ENCODE assay signal across 8 cellular contexts in the genomic region with DNA sequence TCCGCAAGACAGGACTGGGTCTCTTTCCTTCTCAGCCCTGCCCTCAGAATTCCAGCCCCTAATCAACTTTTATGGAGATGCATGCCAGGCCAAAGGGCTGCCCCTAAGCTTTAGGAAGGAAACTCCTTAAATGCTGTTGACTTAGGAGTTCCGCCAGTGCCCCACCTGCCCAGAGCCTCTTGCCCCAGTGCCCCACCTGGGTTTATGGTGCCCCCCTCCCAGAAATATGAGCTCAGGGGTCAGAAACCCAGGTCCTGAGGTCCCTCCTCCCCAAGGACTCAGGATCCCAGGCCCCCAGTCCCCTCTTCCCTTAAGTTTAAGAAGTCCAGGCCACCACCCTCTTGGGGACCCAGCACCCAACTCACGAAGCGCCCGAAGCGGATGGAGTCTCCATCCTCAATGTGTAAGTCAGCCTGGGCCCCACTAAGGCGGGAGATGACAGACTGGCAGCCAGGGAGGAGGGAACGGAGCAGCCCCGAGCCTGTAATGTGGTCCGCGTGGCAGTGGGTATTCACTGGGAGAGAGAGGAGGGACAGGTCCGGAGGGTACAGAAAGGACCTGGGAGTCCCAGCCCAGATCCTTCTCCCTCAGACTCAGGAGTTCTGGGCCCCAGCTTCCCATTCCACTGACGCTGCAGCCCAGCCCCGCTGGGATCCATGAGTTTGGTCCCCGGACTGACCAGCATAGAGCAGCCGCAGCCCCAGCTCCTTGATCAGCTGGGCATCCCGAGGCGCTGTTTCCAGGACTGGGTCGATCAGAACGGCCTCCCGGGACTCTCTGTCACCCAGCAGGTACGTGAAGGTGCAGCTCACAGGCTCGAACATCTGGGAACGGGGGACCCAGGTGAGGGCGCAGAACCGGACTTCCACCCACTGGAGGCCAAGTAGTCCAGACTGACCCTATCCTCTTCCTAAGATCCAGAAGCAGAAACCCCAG. TPM values are rescaled to one million over a fixed set of nuclear protein-coding genes. Genes with fewer than 3 reads are reported as not detected.
A peak's percentile ranks its signal among the peaks of the same experiment; 100 is the strongest.
DNase-seq lines count a peak whose midpoint lies in the region; ATAC-seq and TF ChIP-seq lines count a peak whose summit lies in the region.

No MANE protein-coding gene starts in this region.

- H3K9ac ChIP-seq in SK-N-SH, result peak overlapping the region; percentile 86
- H3K9ac ChIP-seq in muscle layer of colon (ENCODE audit: low read length), result peak overlapping the region; percentile 56

- H3K79me2 ChIP-seq in SK-N-SH (ENCODE audit: insufficient read depth), result peaks cover 28% of the 10 kb centered on the region

- peak overlapping the region; percentile 98; the same call in 1 of the 2 replicates for H2AFZ ChIP-seq in SK-N-SH (ENCODE audit: low read depth)

- H3K9me2 ChIP-seq in SK-N-SH, result no peaks in the 10 kb centered on the region

- DNase-seq in SK-N-SH (peak; percentile 54), type B pancreatic cell (ENCODE audit: extremely low spot score, unreplicated experiment) (no peak), midbrain (lab: John Stamatoyannopoulos, UW) (no peak)
- no peak for DNase-seq in effector memory CD4-positive, alpha-beta T cell
- DNase-seq in NK-92 treated with Interleukin-12 subunit alpha and Interleukin-12 subunit beta, amount 100 ng/mL, for 24 hours (lab: John Stamatoyannopoulos, UW), result no peak

- H3K4me1 ChIP-seq in SK-N-SH (ENCODE audit: control insufficient read depth in 1 of 2, insufficient read depth in 2 of 2, low read depth in 1 of 2, low read length in 1 of 2), result peaks cover 6 to 14% of the 10 kb centered on the region in 2 experiments; a peak in 1 of 4 replicates
- H3K4me1 ChIP-seq in effector memory CD4-positive, alpha-beta T cell (ENCODE audit: control insufficient read depth, insufficient read depth, low read length, poor library complexity, severe bottlenecking), result peaks cover 20% of the 10 kb centered on the region
- H3K4me1 ChIP-seq in muscle layer of colon (ENCODE audit: insufficient read depth, low read length), result peaks cover 19% of the 10 kb centered on the region

- peaks cover 4% of the 10 kb centered on the region for H3K36me3 Mint-ChIP-seq in type B pancreatic cell

- peak; percentile 12 for ATAC-seq in GM19372 (IDR thresholded peaks at IDR 0.05; ENCODE audit: low read depth, unreplicated experiment)
- ATAC-seq in GM19452 (IDR thresholded peaks at IDR 0.05; ENCODE audit: unreplicated experiment), result no peak

- H3K4me3 ChIP-seq in SK-N-SH (ENCODE audit: low read depth in 2 of 2, low read length in 1 of 2), result peak overlapping the region; percentile 74 to 97
- peak overlapping the region; percentile 89 for H3K4me3 ChIP-seq in effector memory CD4-positive, alpha-beta T cell (ENCODE audit: insufficient read depth, low read depth, low read length, poor library complexity, severe bottlenecking)
- H3K4me3 ChIP-seq in muscle layer of colon (ENCODE audit: low read depth in 1 of 2, low read length in 2 of 2), result peak overlapping the region; percentile 79 to 84

- WGBS in SK-N-SH (ENCODE audit: low lambda C conversion rate), result 46% methylated on average over 18 of the region's 26 CpGs

- H3K9me3 Mint-ChIP-seq in type B pancreatic cell, result no peaks in the 10 kb centered on the region

- TF ChIP-seq CTCF in SK-N-SH (IDR thresholded peaks at IDR 0.05) (no peak), type B pancreatic cell (conservative IDR thresholded peaks at IDR 0.05) (no peak)

- peaks cover 4% of the 10 kb centered on the region for H3F3A ChIP-seq in SK-N-SH (replicated peaks; ENCODE audit: insufficient read depth)

- peak overlapping the region; percentile 90 for H3K27ac Mint-ChIP-seq in type B pancreatic cell

- H3K36me3 ChIP-seq in SK-N-SH (replicated peaks in 1 of 2; ENCODE audit: control insufficient read depth in 1 of 2, insufficient read depth in 2 of 2, low read length in 1 of 2) (no peaks in the 10 kb centered on the region), muscle layer of colon (ENCODE audit: insufficient read depth, low read length) (no peaks in the 10 kb centered on the region)
- no peaks in the 10 kb centered on the region for H3K36me3 ChIP-seq in effector memory CD4-positive, alpha-beta T cell (ENCODE audit: control insufficient read depth, insufficient read depth, low read length)

- no peaks in the 10 kb centered on the region for H4K20me1 ChIP-seq in SK-N-SH (ENCODE audit: insufficient read depth)

- no peaks in the 10 kb centered on the region for H3K27me3 Mint-ChIP-seq in type B pancreatic cell

- no peaks in the 10 kb centered on the region for H3K27me3 ChIP-seq in SK-N-SH (ENCODE audit: insufficient read depth)
- no peaks in the 10 kb centered on the region for H3K27me3 ChIP-seq in effector memory CD4-positive, alpha-beta T cell (replicated peaks; ENCODE audit: control insufficient read depth, insufficient read depth, low read length, poor library complexity, severe bottlenecking)
- no peaks in the 10 kb centered on the region for H3K27me3 ChIP-seq in muscle layer of colon (ENCODE audit: control insufficient read depth in 1 of 2, insufficient read depth in 2 of 2, low read length in 2 of 2)

- CTCF ChIA-PET in SK-N-SH (lab: Yijun Ruan, JAX), result interaction anchor here (0.8 to 24.7 kb wide), 4 partner anchors 29 to 159 kb away, joined by 3 to 632 read pairs (median 6); no protein-coding TSS in a partner anchor

- H3K9me3 ChIP-seq in SK-N-SH (no peaks in the 10 kb centered on the region), muscle layer of colon (ENCODE audit: low read length) (no peaks in the 10 kb centered on the region)
- no peaks in the 10 kb centered on the region for H3K9me3 ChIP-seq in effector memory CD4-positive, alpha-beta T cell (ENCODE audit: control insufficient read depth, low read length)

- POLR2A ChIA-PET in SK-N-SH (lab: Yijun Ruan, JAX), result no interaction called here

- H3K27ac ChIP-seq in SK-N-SH (ENCODE audit: low read depth in 2 of 2, low read length in 1 of 2) (no peak overlapping the region), muscle layer of colon (ENCODE audit: low read depth, low read length) (peak overlapping the region; percentile 91)
- peak overlapping the region; percentile 63 for H3K27ac ChIP-seq in effector memory CD4-positive, alpha-beta T cell (ENCODE audit: insufficient read depth, low read length, poor library complexity, severe bottlenecking)

- TF ChIP-seq RAD21 in SK-N-SH (IDR thresholded peaks at IDR 0.05; ENCODE audit: low read length), result no peak

- peak overlapping the region; percentile 95 for H3K4me2 ChIP-seq in SK-N-SH

- peak overlapping the region; percentile 89 for H3K4me3 Mint-ChIP-seq in type B pancreatic cell

- TF ChIP-seq EP300 in SK-N-SH (IDR thresholded peaks at IDR 0.05; ENCODE audit: borderline replicate concordance in 1 of 2, low read depth in 1 of 2, low read length in 1 of 2), result no peak

- H3K4me1 Mint-ChIP-seq in type B pancreatic cell (ENCODE audit: unreplicated experiment), result peaks cover 5% of the 10 kb centered on the region

TF ChIP-seq in SK-N-SH, 30 proteins besides CTCF, POLR2A, EP300 and RAD21 (continues in another document):
- TF ChIP-seq, protein P1, sequence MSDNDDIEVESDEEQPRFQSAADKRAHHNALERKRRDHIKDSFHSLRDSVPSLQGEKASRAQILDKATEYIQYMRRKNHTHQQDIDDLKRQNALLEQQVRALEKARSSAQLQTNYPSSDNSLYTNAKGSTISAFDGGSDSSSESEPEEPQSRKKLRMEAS (IDR thresholded peaks at IDR 0.05; ENCODE audit: low read depth), result no peak
- TF ChIP-seq POLR2AphosphoS5 (IDR thresholded peaks at IDR 0.05; ENCODE audit: low read depth, low read length) (no peak), RCOR1 (IDR thresholded peaks at IDR 0.05; ENCODE audit: low read length) (no peak), GATA2 (CRISPR knock-in tag; IDR thresholded peaks at IDR 0.05) (no peak), GABPA (IDR thresholded peaks at IDR 0.05; ENCODE audit: low read depth) (no peak), NRF1 (IDR thresholded peaks at IDR 0.05; ENCODE audit: low read depth, low read length) (no peak)

RNA-seq across cellular contexts. Expression of gene ETHE1, which starts 0.9 kb away (rescaled TPM):
- polyA plus RNA-seq in SK-N-SH (2012; rRNA removed), result 74.9 and 86.2 TPM in 2 replicates
- 44.9 and 58.7 TPM in 2 replicates for polyA plus RNA-seq in SK-N-SH (2012; cell fraction: cytosol; rRNA removed)
- 41.3 and 44.5 TPM in 2 replicates for polyA plus RNA-seq in SK-N-SH (2012; cell fraction: nucleus; rRNA removed)
- total RNA-seq in type B pancreatic cell (ENCODE audit: low replicate concordance), result 57.3 and 116 TPM in 2 replicates

RNA-seq across cellular contexts. Expression of gene ZNF575, which starts 6.9 kb away (rescaled TPM):
- 0.31 and 1.0 TPM in 2 replicates for polyA plus RNA-seq in SK-N-SH (2012; rRNA removed)
- 0.46 and 0.85 TPM in 2 replicates for polyA plus RNA-seq in SK-N-SH (2012; cell fraction: cytosol; rRNA removed)
- polyA plus RNA-seq in SK-N-SH (2012; cell fraction: nucleus; rRNA removed), result 1.9 and 3.7 TPM in 2 replicates
- total RNA-seq in type B pancreatic cell (ENCODE audit: low replicate concordance), result 1.8 and 2.6 TPM in 2 replicates

RNA-seq across cellular contexts. Expression of gene PHLDB3, which starts 21.6 kb away (rescaled TPM):
- 10.9 and 15.6 TPM in 2 replicates for polyA plus RNA-seq in SK-N-SH (2012; rRNA removed)
- 8.9 and 10.8 TPM in 2 replicates for polyA plus RNA-seq in SK-N-SH (2012; cell fraction: cytosol; rRNA removed)
- polyA plus RNA-seq in SK-N-SH (2012; cell fraction: nucleus; rRNA removed), result 28.8 and 35.0 TPM in 2 replicates
- total RNA-seq in type B pancreatic cell (ENCODE audit: low replicate concordance), result 37.9 and 114 TPM in 2 replicates

RNA-seq across cellular contexts. Expression of gene XRCC1, which starts 49.2 kb away (rescaled TPM):
- 24.7 and 30.3 TPM in 2 replicates for polyA plus RNA-seq in SK-N-SH (2012; rRNA removed)
- 13.2 and 16.4 TPM in 2 replicates for polyA plus RNA-seq in SK-N-SH (2012; cell fraction: cytosol; rRNA removed)
- 20.2 and 25.7 TPM in 2 replicates for polyA plus RNA-seq in SK-N-SH (2012; cell fraction: nucleus; rRNA removed)
- total RNA-seq in type B pancreatic cell (ENCODE audit: low replicate concordance), result 33.0 and 63.7 TPM in 2 replicates

RNA-seq across cellular contexts. Expression of gene PINLYP, which starts 49.5 kb away (rescaled TPM):
- 5.5 and 6.5 TPM in 2 replicates for polyA plus RNA-seq in SK-N-SH (2012; rRNA removed)
- polyA plus RNA-seq in SK-N-SH (2012; cell fraction: cytosol; rRNA removed), result 2.8 and 5.4 TPM in 2 replicates
- polyA plus RNA-seq in SK-N-SH (2012; cell fraction: nucleus; rRNA removed), result 8.0 and 9.2 TPM in 2 replicates
- total RNA-seq in type B pancreatic cell (ENCODE audit: low replicate concordance), result 5.6 and 6.0 TPM in 2 replicates

Comparison
In these comparisons a context has a peak if more than half of its experiments do, and no peak if none do; other contexts are left out.
1. H3K27ac ChIP-seq: peak in effector memory CD4-positive, alpha-beta T cell (single experiment) and muscle layer of colon (single experiment); none in SK-N-SH (0 of 2).
2. Peak in every context shown above with its lines, with median percentiles within 50 percentile points of each other: H3K4me3 ChIP-seq.